8 cellular contexts compared by ENCODE assay signal in the genomic region with DNA sequence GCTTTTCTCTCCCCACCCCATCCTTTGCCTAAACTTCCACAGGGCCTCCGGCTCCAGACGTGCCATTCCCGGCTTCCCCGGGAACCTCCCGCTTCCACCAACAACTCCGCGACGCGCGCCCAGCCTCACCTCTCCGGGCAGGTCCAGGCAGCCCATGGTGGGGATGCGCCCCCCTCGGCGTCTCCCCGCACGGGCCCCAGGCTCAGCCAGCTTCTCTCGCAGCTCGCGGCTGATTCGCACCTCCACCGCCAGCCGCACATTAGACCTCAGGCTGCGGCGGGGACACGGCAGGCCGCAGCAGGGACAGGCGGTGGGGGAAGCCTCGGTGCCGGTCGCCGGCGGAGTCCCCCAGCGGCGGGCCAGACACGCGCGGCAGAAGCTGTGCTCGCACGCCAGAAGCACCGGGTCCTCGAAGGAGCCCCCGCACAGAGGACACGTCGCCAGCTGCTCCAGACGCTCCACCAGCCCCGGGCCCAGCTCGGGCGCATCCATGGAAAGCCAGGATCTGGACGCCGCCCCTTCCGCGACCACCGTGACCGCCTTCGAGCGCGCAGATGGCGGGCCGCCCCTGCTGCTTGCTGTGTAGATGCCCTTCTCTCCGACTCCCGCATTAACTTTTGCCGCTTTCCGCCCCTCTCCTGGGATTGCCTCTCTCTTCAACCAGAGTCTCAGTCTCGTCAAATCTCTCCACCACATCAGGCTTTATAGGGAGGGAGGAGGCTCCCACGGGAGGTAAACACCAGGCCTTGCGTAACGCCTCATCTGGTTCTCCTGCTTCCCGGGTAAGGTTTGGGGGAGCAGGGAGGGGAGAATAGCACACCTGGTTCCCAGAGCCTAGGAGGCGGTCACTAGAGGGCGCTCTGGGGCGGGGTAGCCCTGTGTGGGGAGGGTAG. TPM values are rescaled to one million over a fixed set of nuclear protein-coding genes. Genes with fewer than 3 reads are reported as not detected.
DNase-seq lines count a peak whose midpoint lies in the region; ATAC-seq and TF ChIP-seq lines count a peak whose summit lies in the region.

A gene with protein sequence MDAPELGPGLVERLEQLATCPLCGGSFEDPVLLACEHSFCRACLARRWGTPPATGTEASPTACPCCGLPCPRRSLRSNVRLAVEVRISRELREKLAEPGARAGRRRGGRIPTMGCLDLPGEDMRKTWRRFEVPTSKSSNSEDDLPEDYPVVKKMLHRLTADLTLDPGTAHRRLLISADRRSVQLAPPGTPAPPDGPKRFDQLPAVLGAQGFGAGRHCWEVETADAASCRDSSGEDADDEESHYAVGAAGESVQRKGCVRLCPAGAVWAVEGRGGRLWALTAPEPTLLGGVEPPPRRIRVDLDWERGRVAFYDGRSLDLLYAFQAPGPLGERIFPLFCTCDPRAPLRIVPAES (minus strand): TSS at position 676 of the 893 bp plus-strand sequence. CDS start 184 bp downstream, at position 492.

- DNase-seq in NCI-H2227 (lab: John Stamatoyannopoulos, UW; ENCODE audit: unreplicated experiment) (peak; percentile 36), NCI-H2227 treated with DMSO at 0.1 percent for 48 hours (lab: John Stamatoyannopoulos, UW) (no peak), T-helper 17 cell (peak in 1 of 3 donors; percentile 16), fibroblast of mammary gland (ENCODE audit: low read depth) (no peak), retina (peak; percentile 72), NCI-H526 treated with DMSO at 0.1 percent for 48 hours (lab: John Stamatoyannopoulos, UW) (no peak), NCI-H446 (lab: John Stamatoyannopoulos, UW) (no peak), NCI-H146 (lab: John Stamatoyannopoulos, UW) (no peak)

- peak within 1 kb of the TSS; percentile 83 for H3K27ac Mint-ChIP-seq in T-helper 17 cell

- H3K4me1 Mint-ChIP-seq in T-helper 17 cell: peaks cover 58% of the 10 kb centered on the region

- H3K9me3 ChIP-seq in T-helper 17 cell (ENCODE audit: control insufficient read depth, low read length, poor library complexity, severe bottlenecking): no peaks in the 10 kb centered on the region

- TF ChIP-seq CTCF in fibroblast of mammary gland (conservative IDR thresholded peaks at IDR 0.05; ENCODE audit: control insufficient read depth, insufficient read depth, low read depth, low read length): peak; percentile 32

- ATAC-seq in T-helper 17 cell: peak; percentile 42

- peak within 1 kb of the TSS; percentile 93 for H3K4me3 Mint-ChIP-seq in T-helper 17 cell

- peaks cover 53% of the 10 kb centered on the region for H3K27me3 Mint-ChIP-seq in T-helper 17 cell

- H3K36me3 Mint-ChIP-seq in T-helper 17 cell (ENCODE audit: low read depth): peaks cover 20% of the 10 kb centered on the region

- H3K4me3 ChIP-seq in fibroblast of mammary gland (ENCODE audit: control insufficient read depth, low read depth, low read length): no peak within 1 kb of the TSS

RNA-seq across cellular contexts. Expression of the gene that starts here (rescaled TPM):
- total RNA-seq in T-helper 17 cell: not detected

Comparison
In these comparisons a context has a peak if more than half of its experiments do, and no peak if none do; other contexts are left out.
1. DNase-seq: peak in NCI-H2227 (single experiment) and retina (single experiment); none in NCI-H2227 treated with DMSO at 0.1 percent for 48 hours (single experiment), fibroblast of mammary gland (single experiment), NCI-H526 treated with DMSO at 0.1 percent for 48 hours (single experiment), NCI-H446 (0 of 2) and NCI-H146 (single experiment).
2. Peak in ATAC-seq in T-helper 17 cell; RNA of the gene not detected or under 1 TPM.